In genomic region chr15:59260090-59260489, GRCh38 we compare ENCODE assay signal across 20 cellular contexts. TPM values are rescaled to one million over a fixed set of nuclear protein-coding genes. Genes with fewer than 3 reads are reported as not detected.
DNase-seq lines count a peak whose midpoint lies in the region; ATAC-seq and TF ChIP-seq lines count a peak whose summit lies in the region.
"Had no signal": no experiment of that assay in that cellular context is flagged by ENCODE, and none has a peak within 500 bp of the region (broad histone marks: within the 10 kb centered on the region; RNA-seq: fewer than 3 reads in every experiment).

No MANE protein-coding gene starts in this region.

- no peak overlapping the region for H2AFZ ChIP-seq in GM23338

- H3K4me3 Mint-ChIP-seq in GM23338, result no peak overlapping the region
- H3K4me3 Mint-ChIP-seq in activated T-helper 2 cell treated with anti-CD3 and anti-CD28 coated beads, Interferon-gamma antibody, Interleukin-2, Interleukin-4, amounts not matched to agents 10 μg/mL and 5 μg/mL and 100 μg/mL, durations not matched to agents 14 hours and 24 hours and 36 hours (ENCODE audit: low read depth), result no peak overlapping the region
- H3K4me3 Mint-ChIP-seq: activated CD4-positive, alpha-beta memory T cell treated with anti-CD3 and anti-CD28 coated beads, Interleukin-2, amount 10 ng/mL, durations not matched to agents 7 days and 5 days; stimulated activated effector memory CD8-positive, alpha-beta T cell treated with anti-CD3 and anti-CD28 coated beads, Interleukin-12 subunit alpha, Interleukin-12 subunit beta, amount 100 ng/mL, for 72 hours had no signal

- no peak overlapping the region for H3K4me2 ChIP-seq in GM23338
- H3K4me2 ChIP-seq: BLaER1 treated with 17β-estradiol and CSF1 and Interleukin-3, amounts not matched to agents 10 nM and 100 nM had no signal

- peaks cover 3% of the 10 kb centered on the region for H3K27me3 Mint-ChIP-seq in GM23338 (ENCODE audit: insufficient read depth, low read depth, poor library complexity)
- H3K27me3 Mint-ChIP-seq in activated T-helper 2 cell treated with anti-CD3 and anti-CD28 coated beads, Interferon-gamma antibody, Interleukin-2, Interleukin-4, amounts not matched to agents 10 μg/mL and 5 μg/mL and 100 μg/mL, durations not matched to agents 14 hours and 24 hours and 36 hours (ENCODE audit: low read depth), result peaks cover 1% of the 10 kb centered on the region

- no peak overlapping the region for H3K27ac Mint-ChIP-seq in GM23338
- H3K27ac Mint-ChIP-seq in activated T-helper 2 cell treated with anti-CD3 and anti-CD28 coated beads, Interferon-gamma antibody, Interleukin-2, Interleukin-4, amounts not matched to agents 10 μg/mL and 5 μg/mL and 100 μg/mL, durations not matched to agents 14 hours and 24 hours and 36 hours, result peak overlapping the region; percentile 95
- H3K27ac Mint-ChIP-seq: stimulated activated effector memory CD8-positive, alpha-beta T cell treated with anti-CD3 and anti-CD28 coated beads, Interleukin-12 subunit alpha, Interleukin-12 subunit beta, amount 100 ng/mL, for 72 hours had no signal

- H3K27ac ChIP-seq in GM23338 (ENCODE audit: low read depth), result no peak overlapping the region; the same call in 1 of the 2 replicates
- H3K27ac ChIP-seq: BLaER1 treated with 17β-estradiol and CSF1 and Interleukin-3, amounts not matched to agents 10 nM and 100 nM; neutrophil had no signal

- TF ChIP-seq CTCF in GM23338 (conservative IDR thresholded peaks at IDR 0.05; ENCODE audit: low read depth in 2 of 2), result no peak

- ATAC-seq in GM23338, result peak; percentile 62
- no peak for ATAC-seq in GM21619 (IDR thresholded peaks at IDR 0.05; ENCODE audit: unreplicated experiment)
- ATAC-seq: K562 had no signal

- no peak overlapping the region for H3K4me3 ChIP-seq in GM23338
- H3K4me3 ChIP-seq: BLaER1 treated with 17β-estradiol and CSF1 and Interleukin-3, amounts not matched to agents 10 nM and 100 nM; K562 had no signal

- H3K9me3 Mint-ChIP-seq in GM23338, result no peaks in the 10 kb centered on the region
- H3K9me3 Mint-ChIP-seq in activated T-helper 2 cell treated with anti-CD3 and anti-CD28 coated beads, Interferon-gamma antibody, Interleukin-2, Interleukin-4, amounts not matched to agents 10 μg/mL and 5 μg/mL and 100 μg/mL, durations not matched to agents 14 hours and 24 hours and 36 hours, result no peaks in the 10 kb centered on the region
- H3K9me3 Mint-ChIP-seq: activated CD4-positive, alpha-beta memory T cell treated with anti-CD3 and anti-CD28 coated beads, Interleukin-2, amount 10 ng/mL, durations not matched to agents 7 days and 5 days; stimulated activated effector memory CD8-positive, alpha-beta T cell treated with anti-CD3 and anti-CD28 coated beads, Interleukin-12 subunit alpha, Interleukin-12 subunit beta, amount 100 ng/mL, for 72 hours had no signal

- no peaks in the 10 kb centered on the region for H3K4me1 ChIP-seq in GM23338 (ENCODE audit: insufficient read depth)
- H3K4me1 ChIP-seq: BLaER1 treated with 17β-estradiol and CSF1 and Interleukin-3, amounts not matched to agents 10 nM and 100 nM had no signal

- 0 out of 3 replicates have a peak, but pooled peaks cover 3% of the 10 kb centered on the region for H3K36me3 Mint-ChIP-seq in GM23338 (ENCODE audit: low read depth)
- peaks cover 30% of the 10 kb centered on the region for H3K36me3 Mint-ChIP-seq in activated T-helper 2 cell treated with anti-CD3 and anti-CD28 coated beads, Interferon-gamma antibody, Interleukin-2, Interleukin-4, amounts not matched to agents 10 μg/mL and 5 μg/mL and 100 μg/mL, durations not matched to agents 14 hours and 24 hours and 36 hours (ENCODE audit: low read depth)
- H3K36me3 Mint-ChIP-seq: stimulated activated effector memory CD8-positive, alpha-beta T cell treated with anti-CD3 and anti-CD28 coated beads, Interleukin-12 subunit alpha, Interleukin-12 subunit beta, amount 100 ng/mL, for 72 hours had no signal

- H3K36me3 ChIP-seq in GM23338 (ENCODE audit: insufficient read depth), result no peaks in the 10 kb centered on the region
- H3K36me3 ChIP-seq: neutrophil had no signal

- H3K9me2 ChIP-seq in GM23338 (ENCODE audit: insufficient read depth), result no peaks in the 10 kb centered on the region

- no peaks in the 10 kb centered on the region for H4K20me1 ChIP-seq in GM23338 (replicated peaks; ENCODE audit: insufficient read depth)
- H4K20me1 ChIP-seq: BLaER1 treated with 17β-estradiol and CSF1 and Interleukin-3, amounts not matched to agents 10 nM and 100 nM had no signal

- intact Hi-C loops in activated T-helper 2 cell treated with anti-CD3 and anti-CD28 coated beads, Interferon-gamma antibody, Interleukin-2, Interleukin-4, amounts not matched to agents 10 μg/mL and 5 μg/mL and 100 μg/mL, durations not matched to agents 14 hours and 24 hours and 36 hours (cut with micrococcal nuclease), result no loop called here

- no peaks in the 10 kb centered on the region for H3K79me2 ChIP-seq in GM23338 (replicated peaks; ENCODE audit: insufficient read depth)

- DNase-seq in GM23338 (ENCODE audit: low spot score) (no peak), hypothalamus (lab: John Stamatoyannopoulos, UW) (peak in 45 of 51 donors; percentile 5 to 95 (median 72)), retina (peak; percentile 47), AG08396 (ENCODE audit: low spot score) (no peak), NCI-H146 treated with DMSO at 0.1 percent for 48 hours (lab: John Stamatoyannopoulos, UW; ENCODE audit: unreplicated experiment) (no peak)
- no peak for DNase-seq in activated T-helper 2 cell treated with anti-CD3 and anti-CD28 coated beads, Interferon-gamma antibody, Interleukin-2, Interleukin-4, amounts not matched to agents 10 μg/mL and 5 μg/mL and 100 μg/mL, durations not matched to agents 14 hours and 24 hours and 36 hours (ENCODE audit: low spot score)
- DNase-seq: activated CD4-positive, alpha-beta memory T cell treated with anti-CD3 and anti-CD28 coated beads, Interleukin-2, amount 10 ng/mL, durations not matched to agents 7 days and 5 days; activated gamma-delta T cell treated with Interleukin-2 at 50 U/mL for 16 hours; DMS79 treated with DMSO at 0.1 percent for 48 hours; effector CD8-positive, alpha-beta T cell; HCEC 1CT; NCI-H1105; NCI-H524 had no signal

- no peaks in the 10 kb centered on the region for H3K27me3 ChIP-seq in GM23338 (ENCODE audit: insufficient read depth)
- H3K27me3 ChIP-seq: BLaER1 treated with 17β-estradiol and CSF1 and Interleukin-3, amounts not matched to agents 10 nM and 100 nM; neutrophil had no signal

- no peaks in the 10 kb centered on the region for H3F3A ChIP-seq in GM23338 (replicated peaks; ENCODE audit: low read depth)

- H3K4me1 Mint-ChIP-seq in GM23338, result 0 out of 3 replicates have a peak, but pooled peaks cover 1% of the 10 kb centered on the region
- peaks cover 45% of the 10 kb centered on the region for H3K4me1 Mint-ChIP-seq in activated T-helper 2 cell treated with anti-CD3 and anti-CD28 coated beads, Interferon-gamma antibody, Interleukin-2, Interleukin-4, amounts not matched to agents 10 μg/mL and 5 μg/mL and 100 μg/mL, durations not matched to agents 14 hours and 24 hours and 36 hours (ENCODE audit: low read depth)

TF ChIP-seq in GM23338, 12 proteins besides CTCF, POLR2A, EP300 and RAD21 (continues in another document):
- no peak for TF ChIP-seq ZNF114 (CRISPR knock-in tag; IDR thresholded peaks at IDR 0.05)
- no peak for TF ChIP-seq NANOG (IDR thresholded peaks at IDR 0.05; ENCODE audit: borderline replicate concordance)
- TF ChIP-seq STAT1 (IDR thresholded peaks at IDR 0.05; ENCODE audit: unreplicated experiment), result no peak
- no peak for TF ChIP-seq ZNF331 (CRISPR knock-in tag; IDR thresholded peaks at IDR 0.05; ENCODE audit: low read depth)
- TF ChIP-seq JUNB (IDR thresholded peaks at IDR 0.05; ENCODE audit: unreplicated experiment), result no peak

RNA-seq across cellular contexts. Expression of gene LDHAL6B, which starts 53.4 kb away (rescaled TPM):
- total RNA-seq in GM23338 (2014; rRNA removed; shearing (Covaris generic)), result not detected in 2 replicates
- not detected in 2 replicates for polyA plus RNA-seq in GM23338 (2016; fragmentation: Nextera tagmentation; extraction: Ambion mirVana)
- not detected in 2 replicates for total RNA-seq in activated T-helper 2 cell treated with anti-CD3 and anti-CD28 coated beads, Interferon-gamma antibody, Interleukin-2, Interleukin-4, amounts not matched to agents 10 μg/mL and 5 μg/mL and 100 μg/mL, durations not matched to agents 14 hours and 24 hours and 36 hours
- total RNA-seq: activated CD4-positive, alpha-beta memory T cell treated with anti-CD3 and anti-CD28 coated beads, Interleukin-2, amount 10 ng/mL, durations not matched to agents 7 days and 5 days; K562; lung microvascular endothelial cell; skeletal muscle tissue had no signal
- polyA plus RNA-seq: K562 had no signal

Comparison
In these comparisons a context has a peak if more than half of its experiments do, and no peak if none do; other contexts are left out.
1. DNase-seq: peak in hypothalamus (45 of 51) and retina (single experiment); none in GM23338 (single experiment), activated T-helper 2 cell treated with anti-CD3 and anti-CD28 coated beads, Interferon-gamma antibody, Interleukin-2, Interleukin-4, amounts not matched to agents 10 μg/mL and 5 μg/mL and 100 μg/mL, durations not matched to agents 14 hours and 24 hours and 36 hours (single experiment), AG08396 (single experiment) and NCI-H146 treated with DMSO at 0.1 percent for 48 hours (single experiment).